ENCODE assay signal across 21 cellular contexts in genomic region chr2:67036446-67036845, GRCh38.
"Had no signal": no experiment of that assay in that cellular context is flagged by ENCODE, and none has a peak within 500 bp of the region (broad histone marks: within the 10 kb centered on the region; RNA-seq: fewer than 3 reads in every experiment).

No MANE protein-coding gene starts in this region.

- H3K27ac Mint-ChIP-seq: activated B cell treated with CpG ODN at 0.5 μM for 24 hours; activated CD8-positive, alpha-beta T cell treated with anti-CD3 and anti-CD28 coated beads, Interleukin-2, amount 10 ng/mL, durations not matched to agents 7 days and 5 days; activated naive CD8-positive, alpha-beta T cell treated with anti-CD3 and anti-CD28 coated beads, Interleukin-2, amount 10 ng/mL, durations not matched to agents 7 days and 5 days; activated T-cell treated with anti-CD3 and anti-CD28 coated beads, Interleukin-2, amount 50 U/mL, for 24 hours; activated T-helper 2 cell treated with anti-CD3 and anti-CD28 coated beads, Interferon-gamma antibody, Interleukin-2, Interleukin-4, amounts not matched to agents 10 μg/mL and 5 μg/mL and 100 μg/mL, durations not matched to agents 14 hours and 24 hours and 36 hours; brain; effector memory CD8-positive, alpha-beta T cell had no signal

- H3K27me3 ChIP-seq: gastrocnemius medialis, left lung, tibial artery had no signal

- H3K36me3 Mint-ChIP-seq: activated naive CD8-positive, alpha-beta T cell treated with anti-CD3 and anti-CD28 coated beads, Interleukin-2, amount 10 ng/mL, durations not matched to agents 7 days and 5 days; brain had no signal

- H3K4me1 ChIP-seq: gastrocnemius medialis, left lung, prostate gland, tibial artery had no signal

- DNase-seq: activated B cell treated with CpG ODN at 0.5 μM for 24 hours; activated CD4-positive, alpha-beta T cell treated with anti-CD3 and anti-CD28 coated beads for 4 hours; activated CD8-positive, alpha-beta T cell treated with anti-CD3 and anti-CD28 coated beads, Interleukin-2, amount 10 ng/mL, durations not matched to agents 7 days and 5 days; activated naive CD4-positive, alpha-beta T cell treated with Interleukin-2 at 50 U/mL for 16 hours; activated naive CD8-positive, alpha-beta T cell treated with anti-CD3 and anti-CD28 coated beads, Interleukin-2, amount 10 ng/mL, durations not matched to agents 7 days and 5 days; activated T-cell treated with anti-CD3 and anti-CD28 coated beads, Interleukin-2, amount 50 U/mL, for 24 hours; caudate nucleus; effector memory CD8-positive, alpha-beta T cell; gastrocnemius medialis; head of caudate nucleus; kidney; left lung; mammary epithelial cell; midbrain; right cardiac atrium; stimulated activated naive CD8-positive, alpha-beta T cell treated with anti-CD3 and anti-CD28 coated beads, Interleukin-15, Interleukin-2, amounts not matched to agents 100 U/mL and 50 U/mL, for 24 hours; substantia nigra; tibial artery had no signal

- H3K27me3 Mint-ChIP-seq: activated B cell treated with CpG ODN at 0.5 μM for 24 hours; activated naive CD8-positive, alpha-beta T cell treated with anti-CD3 and anti-CD28 coated beads, Interleukin-2, amount 10 ng/mL, durations not matched to agents 7 days and 5 days; activated T-cell treated with anti-CD3 and anti-CD28 coated beads, Interleukin-2, amount 50 U/mL, for 24 hours; brain; effector memory CD8-positive, alpha-beta T cell had no signal

- H3K4me3 ChIP-seq: gastrocnemius medialis, left lung, prostate gland, tibial artery had no signal

- H3K4me1 Mint-ChIP-seq: activated B cell treated with CpG ODN at 0.5 μM for 24 hours; activated naive CD8-positive, alpha-beta T cell treated with anti-CD3 and anti-CD28 coated beads, Interleukin-2, amount 10 ng/mL, durations not matched to agents 7 days and 5 days had no signal

- H3K27ac ChIP-seq: gastrocnemius medialis, left lung, prostate gland, tibial artery had no signal

- H3K4me3 Mint-ChIP-seq: activated B cell treated with CpG ODN at 0.5 μM for 24 hours; activated CD8-positive, alpha-beta T cell treated with anti-CD3 and anti-CD28 coated beads, Interleukin-2, amount 10 ng/mL, durations not matched to agents 7 days and 5 days; activated naive CD8-positive, alpha-beta T cell treated with anti-CD3 and anti-CD28 coated beads, Interleukin-2, amount 10 ng/mL, durations not matched to agents 7 days and 5 days; activated T-cell treated with anti-CD3 and anti-CD28 coated beads, Interleukin-2, amount 50 U/mL, for 24 hours; brain; effector memory CD8-positive, alpha-beta T cell had no signal

- H3K36me3 ChIP-seq: gastrocnemius medialis, left lung, prostate gland, tibial artery had no signal

- H3K9me3 Mint-ChIP-seq: activated B cell treated with CpG ODN at 0.5 μM for 24 hours; activated naive CD8-positive, alpha-beta T cell treated with anti-CD3 and anti-CD28 coated beads, Interleukin-2, amount 10 ng/mL, durations not matched to agents 7 days and 5 days; activated T-cell treated with anti-CD3 and anti-CD28 coated beads, Interleukin-2, amount 50 U/mL, for 24 hours; brain had no signal

- H3K9me3 ChIP-seq: gastrocnemius medialis, left lung, prostate gland, tibial artery had no signal

- ATAC-seq: activated CD8-positive, alpha-beta T cell treated with anti-CD3 and anti-CD28 coated beads, Interleukin-2, amount 10 ng/mL, durations not matched to agents 7 days and 5 days; effector memory CD8-positive, alpha-beta T cell; gastrocnemius medialis; left lung; right cardiac atrium; stimulated activated naive CD8-positive, alpha-beta T cell treated with anti-CD3 and anti-CD28 coated beads, Interleukin-15, Interleukin-2, amounts not matched to agents 100 U/mL and 50 U/mL, for 24 hours had no signal
